Comparison of ENCODE assay signal across 1 cellular context in the genomic region with DNA sequence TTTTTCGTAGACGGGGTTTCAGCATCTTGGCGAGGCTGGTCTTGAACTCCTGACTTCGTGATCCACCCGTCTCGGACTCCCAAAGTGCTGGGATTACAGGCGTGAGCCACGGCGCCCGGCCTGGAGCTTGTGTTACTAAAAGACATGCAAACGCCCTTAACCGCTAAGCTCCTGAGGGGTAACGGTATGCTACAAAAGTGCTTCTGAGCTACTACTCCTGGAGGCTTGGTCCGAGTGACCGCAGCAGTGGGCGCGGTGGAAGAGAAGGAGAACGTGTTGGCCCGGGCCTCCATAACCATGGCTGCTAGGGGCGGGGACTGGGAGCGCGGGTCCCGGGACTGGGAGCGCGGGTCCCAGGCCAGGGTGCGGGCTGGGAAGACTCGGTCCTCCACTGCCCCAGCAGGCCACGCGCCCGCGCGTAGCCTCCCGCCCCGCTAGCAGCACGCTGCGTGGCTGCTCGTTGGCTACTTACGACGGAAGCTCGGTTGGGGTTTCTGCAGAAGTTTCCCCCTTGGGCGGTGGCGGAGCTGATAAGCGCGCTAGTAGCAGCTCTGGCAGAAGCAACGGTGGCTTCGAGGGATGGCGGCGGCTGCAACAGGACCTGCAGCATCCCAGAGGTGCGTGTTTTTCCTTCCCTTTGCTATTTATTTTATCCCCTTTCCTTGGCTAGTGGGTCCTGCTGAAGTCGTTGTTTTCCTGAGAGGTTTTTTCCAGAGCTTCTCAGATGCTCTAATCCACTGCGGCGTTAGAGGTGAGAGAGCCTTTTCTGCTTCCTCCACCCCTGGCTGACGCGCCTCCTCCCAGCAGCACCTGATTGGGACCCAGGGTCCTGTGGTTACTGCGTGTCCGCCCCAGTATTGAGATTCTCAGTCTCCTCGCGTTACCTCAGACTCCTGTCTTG.
A peak's percentile ranks its signal among the peaks of the same experiment; 100 is the strongest.
TF ChIP-seq lines count a peak whose summit lies in the region.

No MANE protein-coding gene starts in this region.

TF ChIP-seq in K562, 482 proteins besides CTCF, POLR2A, EP300 and RAD21 (continued from another document and continues in another):
- no peak for TF ChIP-seq NFE2L1 (tag; IDR thresholded peaks at IDR 0.05; ENCODE audit: borderline replicate concordance, low read depth)
- TF ChIP-seq, protein P1, sequence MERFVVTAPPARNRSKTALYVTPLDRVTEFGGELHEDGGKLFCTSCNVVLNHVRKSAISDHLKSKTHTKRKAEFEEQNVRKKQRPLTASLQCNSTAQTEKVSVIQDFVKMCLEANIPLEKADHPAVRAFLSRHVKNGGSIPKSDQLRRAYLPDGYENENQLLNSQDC (CRISPR knock-in tag; IDR thresholded peaks at IDR 0.05) = no peak
- peak; percentile 60; the same call in 1 of the 2 replicates for TF ChIP-seq SOX6 (IDR thresholded peaks at IDR 0.05)
- peak; percentile 47; the same call in 1 of the 2 replicates for TF ChIP-seq JUN (IDR thresholded peaks at IDR 0.05; ENCODE audit: borderline replicate concordance, low read depth, low read length)
- peak; percentile 73; the same call in 1 of the 2 replicates for TF ChIP-seq JUN (CRISPR knock-in tag; IDR thresholded peaks at IDR 0.05; ENCODE audit: borderline replicate concordance)
- TF ChIP-seq JUNB (CRISPR knock-in tag; conservative IDR thresholded peaks at IDR 0.05) = no peak
- no peak for TF ChIP-seq ARID2 (IDR thresholded peaks at IDR 0.05)
- peak; percentile 72 for TF ChIP-seq ADNP (tag; IDR thresholded peaks at IDR 0.05)
- no peak for TF ChIP-seq RAD51 (IDR thresholded peaks at IDR 0.05; ENCODE audit: borderline replicate concordance, low read depth)
- TF ChIP-seq MCM3 (IDR thresholded peaks at IDR 0.05) = no peak
- peak; percentile 75; the same call in 1 of the 2 replicates for TF ChIP-seq ZNF766 (CRISPR knock-in tag; conservative IDR thresholded peaks at IDR 0.05)
- TF ChIP-seq ZNF124 (CRISPR knock-in tag; IDR thresholded peaks at IDR 0.05) = no peak
- no peak for TF ChIP-seq ZNF253 (CRISPR knock-in tag; conservative IDR thresholded peaks at IDR 0.05)
- no peak for TF ChIP-seq GTF2E2 (tag; IDR thresholded peaks at IDR 0.05)
- no peak for TF ChIP-seq MTF1 (CRISPR knock-in tag; IDR thresholded peaks at IDR 0.05; ENCODE audit: borderline replicate concordance)
- peak; percentile 91 for TF ChIP-seq CTBP1 (IDR thresholded peaks at IDR 0.05; ENCODE audit: borderline replicate concordance)
- no peak; the same call in 1 of the 2 replicates for TF ChIP-seq ZNF740 (CRISPR knock-in tag; IDR thresholded peaks at IDR 0.05)
- TF ChIP-seq ZNF740 (tag; IDR thresholded peaks at IDR 0.05) = no peak
- TF ChIP-seq, protein P2, sequence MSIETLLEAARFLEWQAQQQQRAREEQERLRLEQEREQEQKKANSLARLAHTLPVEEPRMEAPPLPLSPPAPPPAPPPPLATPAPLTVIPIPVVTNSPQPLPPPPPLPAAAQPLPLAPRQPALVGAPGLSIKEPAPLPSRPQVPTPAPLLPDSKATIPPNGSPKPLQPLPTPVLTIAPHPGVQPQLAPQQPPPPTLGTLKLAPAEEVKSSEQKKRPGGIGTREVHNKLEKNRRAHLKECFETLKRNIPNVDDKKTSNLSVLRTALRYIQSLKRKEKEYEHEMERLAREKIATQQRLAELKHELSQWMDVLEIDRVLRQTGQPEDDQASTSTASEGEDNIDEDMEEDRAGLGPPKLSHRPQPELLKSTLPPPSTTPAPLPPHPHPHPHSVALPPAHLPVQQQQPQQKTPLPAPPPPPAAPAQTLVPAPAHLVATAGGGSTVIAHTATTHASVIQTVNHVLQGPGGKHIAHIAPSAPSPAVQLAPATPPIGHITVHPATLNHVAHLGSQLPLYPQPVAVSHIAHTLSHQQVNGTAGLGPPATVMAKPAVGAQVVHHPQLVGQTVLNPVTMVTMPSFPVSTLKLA (conservative IDR thresholded peaks at IDR 0.05) = peak; percentile 78 to 91
- no peak for TF ChIP-seq FOXJ3 (CRISPR knock-in tag; IDR thresholded peaks at IDR 0.05)
- peak; percentile 45; the same call in 1 of the 2 replicates for TF ChIP-seq MBD2 (IDR thresholded peaks at IDR 0.05; ENCODE audit: borderline replicate concordance, low read depth)
- TF ChIP-seq CBX1 (IDR thresholded peaks at IDR 0.05; ENCODE audit: low read depth) = peak; percentile 75; the same call in 1 of the 2 replicates
- TF ChIP-seq HDAC8 (tag; IDR thresholded peaks at IDR 0.05) = no peak
- TF ChIP-seq GABPA (tag; conservative IDR thresholded peaks at IDR 0.05; ENCODE audit: low read depth) = peak; percentile 63
- no peak for TF ChIP-seq ZNF384 (IDR thresholded peaks at IDR 0.05; ENCODE audit: low read depth, low read length)
- peak; percentile 78 for TF ChIP-seq CREM (IDR thresholded peaks at IDR 0.05; ENCODE audit: low read depth)
- TF ChIP-seq, protein P3, sequence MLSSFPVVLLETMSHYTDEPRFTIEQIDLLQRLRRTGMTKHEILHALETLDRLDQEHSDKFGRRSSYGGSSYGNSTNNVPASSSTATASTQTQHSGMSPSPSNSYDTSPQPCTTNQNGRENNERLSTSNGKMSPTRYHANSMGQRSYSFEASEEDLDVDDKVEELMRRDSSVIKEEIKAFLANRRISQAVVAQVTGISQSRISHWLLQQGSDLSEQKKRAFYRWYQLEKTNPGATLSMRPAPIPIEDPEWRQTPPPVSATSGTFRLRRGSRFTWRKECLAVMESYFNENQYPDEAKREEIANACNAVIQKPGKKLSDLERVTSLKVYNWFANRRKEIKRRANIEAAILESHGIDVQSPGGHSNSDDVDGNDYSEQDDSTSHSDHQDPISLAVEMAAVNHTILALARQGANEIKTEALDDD (IDR thresholded peaks at IDR 0.05) = peak; percentile 7; the same call in 1 of the 2 replicates
- TF ChIP-seq MCM5 (IDR thresholded peaks at IDR 0.05; ENCODE audit: low read depth) = no peak
- peak; percentile 69 for TF ChIP-seq TAF1 (IDR thresholded peaks at IDR 0.05; ENCODE audit: control insufficient read depth, extremely low read depth, insufficient read depth, low read length, severe bottlenecking)
- TF ChIP-seq COPS2 (conservative IDR thresholded peaks at IDR 0.05) = no peak
- no peak for TF ChIP-seq ZKSCAN3 (CRISPR knock-in tag; IDR thresholded peaks at IDR 0.05)
- TF ChIP-seq CBFA2T2 (conservative IDR thresholded peaks at IDR 0.05) = no peak; the same call in 1 of the 2 replicates
- TF ChIP-seq RCOR1 (IDR thresholded peaks at IDR 0.05; ENCODE audit: borderline replicate concordance in 1 of 2, low read depth in 2 of 2, low read length in 2 of 2) = peak in 1 of 2 experiments; percentile 9; a peak in 1 of 4 replicates
- TF ChIP-seq SMAD4 (CRISPR knock-in tag; conservative IDR thresholded peaks at IDR 0.05) = peak; percentile 62; the same call in 1 of the 2 replicates
- TF ChIP-seq TRIM24 (IDR thresholded peaks at IDR 0.05) = peak in 1 of 2 experiments; percentile 49; a peak in 2 of 4 replicates
- TF ChIP-seq, protein P4, sequence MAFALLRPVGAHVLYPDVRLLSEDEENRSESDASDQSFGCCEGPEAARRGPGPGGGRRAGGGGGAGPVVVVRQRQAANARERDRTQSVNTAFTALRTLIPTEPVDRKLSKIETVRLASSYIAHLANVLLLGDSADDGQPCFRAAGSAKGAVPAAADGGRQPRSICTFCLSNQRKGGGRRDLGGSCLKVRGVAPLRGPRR (CRISPR knock-in tag; IDR thresholded peaks at IDR 0.05) = no peak
- TF ChIP-seq ZNF561 (CRISPR knock-in tag; conservative IDR thresholded peaks at IDR 0.05) = no peak
- TF ChIP-seq, protein P5, sequence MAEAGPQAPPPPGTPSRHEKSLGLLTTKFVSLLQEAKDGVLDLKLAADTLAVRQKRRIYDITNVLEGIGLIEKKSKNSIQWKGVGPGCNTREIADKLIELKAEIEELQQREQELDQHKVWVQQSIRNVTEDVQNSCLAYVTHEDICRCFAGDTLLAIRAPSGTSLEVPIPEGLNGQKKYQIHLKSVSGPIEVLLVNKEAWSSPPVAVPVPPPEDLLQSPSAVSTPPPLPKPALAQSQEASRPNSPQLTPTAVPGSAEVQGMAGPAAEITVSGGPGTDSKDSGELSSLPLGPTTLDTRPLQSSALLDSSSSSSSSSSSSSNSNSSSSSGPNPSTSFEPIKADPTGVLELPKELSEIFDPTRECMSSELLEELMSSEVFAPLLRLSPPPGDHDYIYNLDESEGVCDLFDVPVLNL (CRISPR knock-in tag; IDR thresholded peaks at IDR 0.05; ENCODE audit: low read depth) = no peak
- TF ChIP-seq, protein P6, sequence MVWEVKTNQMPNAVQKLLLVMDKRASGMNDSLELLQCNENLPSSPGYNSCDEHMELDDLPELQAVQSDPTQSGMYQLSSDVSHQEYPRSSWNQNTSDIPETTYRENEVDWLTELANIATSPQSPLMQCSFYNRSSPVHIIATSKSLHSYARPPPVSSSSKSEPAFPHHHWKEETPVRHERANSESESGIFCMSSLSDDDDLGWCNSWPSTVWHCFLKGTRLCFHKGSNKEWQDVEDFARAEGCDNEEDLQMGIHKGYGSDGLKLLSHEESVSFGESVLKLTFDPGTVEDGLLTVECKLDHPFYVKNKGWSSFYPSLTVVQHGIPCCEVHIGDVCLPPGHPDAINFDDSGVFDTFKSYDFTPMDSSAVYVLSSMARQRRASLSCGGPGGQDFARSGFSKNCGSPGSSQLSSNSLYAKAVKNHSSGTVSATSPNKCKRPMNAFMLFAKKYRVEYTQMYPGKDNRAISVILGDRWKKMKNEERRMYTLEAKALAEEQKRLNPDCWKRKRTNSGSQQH (CRISPR knock-in tag; IDR thresholded peaks at IDR 0.05) = no peak
- TF ChIP-seq XRCC3 (IDR thresholded peaks at IDR 0.05) = no peak
- TF ChIP-seq, protein P7, sequence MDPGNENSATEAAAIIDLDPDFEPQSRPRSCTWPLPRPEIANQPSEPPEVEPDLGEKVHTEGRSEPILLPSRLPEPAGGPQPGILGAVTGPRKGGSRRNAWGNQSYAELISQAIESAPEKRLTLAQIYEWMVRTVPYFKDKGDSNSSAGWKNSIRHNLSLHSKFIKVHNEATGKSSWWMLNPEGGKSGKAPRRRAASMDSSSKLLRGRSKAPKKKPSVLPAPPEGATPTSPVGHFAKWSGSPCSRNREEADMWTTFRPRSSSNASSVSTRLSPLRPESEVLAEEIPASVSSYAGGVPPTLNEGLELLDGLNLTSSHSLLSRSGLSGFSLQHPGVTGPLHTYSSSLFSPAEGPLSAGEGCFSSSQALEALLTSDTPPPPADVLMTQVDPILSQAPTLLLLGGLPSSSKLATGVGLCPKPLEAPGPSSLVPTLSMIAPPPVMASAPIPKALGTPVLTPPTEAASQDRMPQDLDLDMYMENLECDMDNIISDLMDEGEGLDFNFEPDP (CRISPR knock-in tag; IDR thresholded peaks at IDR 0.05) = no peak
- TF ChIP-seq ZNF232 (CRISPR knock-in tag; IDR thresholded peaks at IDR 0.05) = no peak
- TF ChIP-seq ZFP36 (IDR thresholded peaks at IDR 0.05; ENCODE audit: low read depth, low read length, partially characterized antibody) = peak; percentile 44
- TF ChIP-seq KHSRP (IDR thresholded peaks at IDR 0.05) = no peak
- TF ChIP-seq SP1 (CRISPR knock-in tag; IDR thresholded peaks at IDR 0.05) = peak; percentile 81
- peak; percentile 45; the same call in 1 of the 2 replicates for TF ChIP-seq NFIC (IDR thresholded peaks at IDR 0.05)
- no peak for TF ChIP-seq NFIX (CRISPR knock-in tag; IDR thresholded peaks at IDR 0.05; ENCODE audit: low read depth)
- TF ChIP-seq SAFB2 (IDR thresholded peaks at IDR 0.05; ENCODE audit: borderline replicate concordance, low read depth, low read length, severe bottlenecking) = no peak
- no peak for TF ChIP-seq MYNN (IDR thresholded peaks at IDR 0.05)
- TF ChIP-seq MYNN (CRISPR knock-in tag; IDR thresholded peaks at IDR 0.05) = no peak
- no peak for TF ChIP-seq GTF2B (IDR thresholded peaks at IDR 0.05; ENCODE audit: extremely low read depth, insufficient read length)
- TF ChIP-seq PBX2 (CRISPR knock-in tag; IDR thresholded peaks at IDR 0.05; ENCODE audit: low read depth) = no peak
- no peak for TF ChIP-seq PBX2 (tag; conservative IDR thresholded peaks at IDR 0.05; ENCODE audit: low read depth)
- no peak for TF ChIP-seq ETV1 (tag; conservative IDR thresholded peaks at IDR 0.05; ENCODE audit: low read depth)
- TF ChIP-seq U2AF1 (optimal IDR thresholded peaks at IDR 0.05; ENCODE audit: low read depth, low read length) = no peak
- TF ChIP-seq PRMT5 (CRISPR knock-in tag; IDR thresholded peaks at IDR 0.05) = no peak
- TF ChIP-seq MAFF (IDR thresholded peaks at IDR 0.05; ENCODE audit: low read length) = no peak
- no peak for TF ChIP-seq TBL1XR1 (IDR thresholded peaks at IDR 0.05; ENCODE audit: low read length in 2 of 2)
